In genomic region chr1:64470670-64471217, GRCh38 we compare ENCODE assay signal across 8 cellular contexts. TPM values are rescaled to one million over a fixed set of nuclear protein-coding genes. Genes with fewer than 3 reads are reported as not detected.
DNase-seq lines count a peak whose midpoint lies in the region; ATAC-seq and TF ChIP-seq lines count a peak whose summit lies in the region.

No MANE protein-coding gene starts in this region.

- H3K27ac ChIP-seq in WERI-Rb-1 = peak overlapping the region; percentile 64; the same call in 1 of the 2 replicates

- no peak for TF ChIP-seq POLR2A in GM18505 (IDR thresholded peaks at IDR 0.05; ENCODE audit: borderline replicate concordance, extremely low read depth, insufficient read depth, insufficient read length)

- no peaks in the 10 kb centered on the region for H3K9me3 ChIP-seq in WERI-Rb-1 (ENCODE audit: severe bottlenecking)

- ATAC-seq in GM18505 (IDR thresholded peaks at IDR 0.05; ENCODE audit: unreplicated experiment) (peak; percentile 19), HG03280 (IDR thresholded peaks at IDR 0.05; ENCODE audit: unreplicated experiment) (peak; percentile 24)

- TF ChIP-seq CTCF in WERI-Rb-1 (IDR thresholded peaks at IDR 0.05; ENCODE audit: low read depth, low read length) (no peak), foreskin fibroblast (IDR thresholded peaks at IDR 0.05; ENCODE audit: low read depth, low read length) (no peak)

- DNase-seq in AG08396 (ENCODE audit: low spot score) (peak; percentile 67), WERI-Rb-1 (peak; percentile 35), foreskin fibroblast (peak; percentile 16 to 61), occipital lobe (lab: John Stamatoyannopoulos, UW) (peak; percentile 17), H4 (ENCODE audit: low spot score) (no peak), NCI-H1694 treated with DMSO at 0.1 percent for 48 hours (lab: John Stamatoyannopoulos, UW) (no peak)

- no peaks in the 10 kb centered on the region for H3K27me3 ChIP-seq in WERI-Rb-1 (ENCODE audit: insufficient read depth, low read depth, severe bottlenecking)

- H3K4me3 ChIP-seq in WERI-Rb-1 (ENCODE audit: low read depth, low read length) (peak overlapping the region; percentile 84), foreskin fibroblast (ENCODE audit: low read depth in 1 of 2, low read length in 2 of 2) (peak overlapping the region; percentile 84 to 89)

- no peaks in the 10 kb centered on the region for H3K36me3 ChIP-seq in WERI-Rb-1

RNA-seq across cellular contexts. Expression of gene CACHD1, which starts 0.8 kb away (rescaled TPM):
- total RNA-seq in occipital lobe = 14.3 TPM
- 6.9 and 9.1 TPM in 2 replicates for total RNA-seq in H4 (2014; rRNA removed; shearing (Covaris generic))

Comparison
In these comparisons a context has a peak if more than half of its experiments do, and no peak if none do; other contexts are left out.
1. DNase-seq: peak in AG08396 (single experiment), WERI-Rb-1 (single experiment), foreskin fibroblast (2 of 2) and occipital lobe (single experiment); none in H4 (single experiment) and NCI-H1694 treated with DMSO at 0.1 percent for 48 hours (single experiment).